In genomic region chr20:19549896-19550295, GRCh38 we compare ENCODE assay signal across 20 cellular contexts.
DNase-seq lines count a peak whose midpoint lies in the region; ATAC-seq and TF ChIP-seq lines count a peak whose summit lies in the region.
"Had no signal": no experiment of that assay in that cellular context is flagged by ENCODE, and none has a peak within 500 bp of the region (broad histone marks: within the 10 kb centered on the region; RNA-seq: fewer than 3 reads in every experiment).

No MANE protein-coding gene starts in this region.

- ATAC-seq in HG02973 (IDR thresholded peaks at IDR 0.05; ENCODE audit: unreplicated experiment) = no peak
- ATAC-seq: GM12878 had no signal

- H3K36me3 ChIP-seq in osteoblast (ENCODE audit: insufficient read depth, low read length) (no peaks in the 10 kb centered on the region), PC-9 (ENCODE audit: low read depth) (no peaks in the 10 kb centered on the region)
- H3K36me3 ChIP-seq: BE2C, BLaER1 had no signal

- H3K4me2 ChIP-seq in osteoblast (ENCODE audit: insufficient read depth, low read length) (no peak overlapping the region), PC-9 (no peak overlapping the region)
- H3K4me2 ChIP-seq: BLaER1 had no signal

- BruUV-seq in PC-9 (replicated peaks; lab: Mats Ljungman, UMichigan) = no TSS peak

- no peaks in the 10 kb centered on the region for H3K27me3 ChIP-seq in osteoblast (ENCODE audit: insufficient read depth, low read length)
- peaks cover 85% of the 10 kb centered on the region for H3K27me3 ChIP-seq in PC-9 (ENCODE audit: insufficient read depth, low read depth)
- H3K27me3 ChIP-seq: BE2C, BLaER1 had no signal

- H3K27ac ChIP-seq in osteoblast (ENCODE audit: low read depth, low read length) (no peak overlapping the region), PC-9 (no peak overlapping the region)
- H3K27ac ChIP-seq: BLaER1 had no signal

- POLR2A ChIA-PET in PC-9 (lab: Charles Lee; ENCODE audit: unreplicated experiment) = no interaction called here

- H4K20me1 ChIP-seq in osteoblast (ENCODE audit: insufficient read depth, low read length) (no peaks in the 10 kb centered on the region), PC-9 (ENCODE audit: insufficient read depth) (no peaks in the 10 kb centered on the region)
- H4K20me1 ChIP-seq: BLaER1 had no signal

- no peaks in the 10 kb centered on the region for H3K9me2 ChIP-seq in PC-9 (ENCODE audit: insufficient read depth)

- H3F3A ChIP-seq in PC-9 (ENCODE audit: insufficient read depth, low read depth) = no peaks in the 10 kb centered on the region

- H3K4me3 ChIP-seq in osteoblast (ENCODE audit: insufficient read depth, low read length) = no peak overlapping the region
- H3K4me3 ChIP-seq in PC-9 = no peak overlapping the region
- H3K4me3 ChIP-seq: BLaER1, GM12878 had no signal

- H3K9me3 ChIP-seq in osteoblast (ENCODE audit: low read depth, low read length) (no peaks in the 10 kb centered on the region), PC-9 (ENCODE audit: insufficient read depth, low read depth) (no peaks in the 10 kb centered on the region)
- H3K9me3 ChIP-seq: BE2C, BLaER1, Caco-2 had no signal

- no peaks in the 10 kb centered on the region for H3K79me2 ChIP-seq in osteoblast (ENCODE audit: insufficient read depth, low read length)
- no peaks in the 10 kb centered on the region for H3K79me2 ChIP-seq in PC-9 (ENCODE audit: low read depth)

- CTCF ChIA-PET in PC-9 (lab: Charles Lee) = no interaction called here

- no peak overlapping the region for H2AFZ ChIP-seq in osteoblast (ENCODE audit: low read length)
- H2AFZ ChIP-seq in PC-9 = no peak overlapping the region

- intact Hi-C loops in PC-9 (cut with micrococcal nuclease; ENCODE audit: unreplicated experiment) = no loop called here

- TF ChIP-seq CTCF in osteoblast (IDR thresholded peaks at IDR 0.05; ENCODE audit: extremely low read depth, low read depth, low read length) = no peak
- no peak for TF ChIP-seq CTCF in PC-9 (conservative IDR thresholded peaks at IDR 0.05)

- peak; percentile 25 for DNase-seq in EH (ENCODE audit: low read depth)
- DNase-seq in foreskin melanocyte = peak; percentile 64
- DNase-seq in osteoblast (ENCODE audit: insufficient read length, low spot score, missing footprints) = peak; percentile 57
- DNase-seq in PC-9 = no peak
- no peak for DNase-seq in activated effector memory CD4-positive, alpha-beta T cell treated with anti-CD3 and anti-CD28 coated beads, Interleukin-2, amount 50 U/mL, for 16 hours
- DNase-seq: 8988T; ACHN; BE2C; C1 segment of cervical spinal cord; Caco-2; Calu3; CD4-positive, alpha-beta memory T cell; CD4-positive, CD25-positive, alpha-beta regulatory T cell; CD8-positive, alpha-beta memory T cell; DMS79 treated with DMSO at 0.1 percent for 48 hours; EL; GDM1 had no signal

- H3K4me1 ChIP-seq in osteoblast (ENCODE audit: insufficient read depth, low read length) = no peaks in the 10 kb centered on the region
- no peaks in the 10 kb centered on the region for H3K4me1 ChIP-seq in PC-9 (replicated peaks; ENCODE audit: insufficient read depth)
- H3K4me1 ChIP-seq: BE2C, Caco-2 had no signal

Comparison
In these comparisons a context has a peak if more than half of its experiments do, and no peak if none do; other contexts are left out.
1. DNase-seq: peak in EH (single experiment), foreskin melanocyte (single experiment) and osteoblast (single experiment); none in PC-9 (0 of 2) and activated effector memory CD4-positive, alpha-beta T cell treated with anti-CD3 and anti-CD28 coated beads, Interleukin-2, amount 50 U/mL, for 16 hours (single experiment).